Comparison of ENCODE assay signal across 16 cellular contexts in the genomic region with DNA sequence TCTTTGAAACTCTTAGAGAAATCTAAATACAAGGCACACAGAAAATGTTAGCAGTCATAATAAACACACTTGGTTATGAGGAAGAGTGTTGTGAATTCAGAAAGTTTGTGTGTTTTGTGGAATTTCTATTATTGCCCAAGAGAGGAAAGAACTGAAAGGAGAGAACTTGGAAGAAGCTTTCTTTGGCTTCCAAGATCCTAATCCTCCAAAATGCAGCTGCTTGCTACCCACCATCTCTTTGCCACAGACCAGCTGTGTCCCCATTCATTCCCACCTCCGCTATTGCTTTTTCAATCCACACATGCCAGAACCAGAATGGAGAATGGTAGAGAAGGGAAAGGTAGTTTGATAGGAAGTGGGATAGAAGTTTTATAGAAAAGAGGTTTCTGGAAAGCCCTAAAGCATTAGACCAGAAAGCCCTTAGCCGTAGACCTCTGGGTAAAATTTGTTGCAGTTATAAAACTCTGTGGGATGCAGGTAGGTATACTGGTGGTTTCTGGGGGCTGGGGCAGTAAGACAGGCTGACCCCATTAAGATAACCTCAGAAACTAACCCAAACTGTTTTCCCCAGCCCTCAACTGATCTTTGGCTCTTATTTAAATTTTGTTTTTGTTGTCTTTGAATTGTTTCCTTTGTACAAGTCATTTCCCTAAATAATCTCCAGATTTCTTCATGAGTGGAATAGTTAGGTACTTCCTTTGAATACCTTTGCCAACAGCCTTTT.
A peak's percentile ranks its signal among the peaks of the same experiment; 100 is the strongest.
DNase-seq lines count a peak whose midpoint lies in the region; ATAC-seq and TF ChIP-seq lines count a peak whose summit lies in the region.
"Had no signal": no experiment of that assay in that cellular context is flagged by ENCODE, and none has a peak within 500 bp of the region (broad histone marks: within the 10 kb centered on the region; RNA-seq: fewer than 3 reads in every experiment).

No MANE protein-coding gene starts in this region.

- H3K27ac ChIP-seq in SK-N-SH (ENCODE audit: low read depth in 2 of 2, low read length in 1 of 2) (peak overlapping the region; percentile 68; a peak in 3 of 4 replicates), suprapubic skin (peak overlapping the region; percentile 8)

- peaks cover 7 to 37% of the 10 kb centered on the region in 2 experiments for H3K4me1 ChIP-seq in SK-N-SH (ENCODE audit: control insufficient read depth in 1 of 2, insufficient read depth in 2 of 2, low read depth in 1 of 2, low read length in 1 of 2)
- H3K4me1 ChIP-seq in suprapubic skin = peaks cover 44% of the 10 kb centered on the region

- H3K36me3 Mint-ChIP-seq in MCF 10A (ENCODE audit: insufficient read depth, unreplicated experiment) = no peaks in the 10 kb centered on the region
- H3K36me3 Mint-ChIP-seq in mesothelial cell of epicardium = peaks cover under 1% of the 10 kb centered on the region
- H3K36me3 Mint-ChIP-seq in activated T-cell treated with anti-CD3 and anti-CD28 coated beads, Interleukin-2, amount 50 U/mL, for 24 hours (ENCODE audit: low read depth) = peaks cover 15% of the 10 kb centered on the region
- H3K36me3 Mint-ChIP-seq: immature natural killer cell had no signal

- peak overlapping the region; percentile 24; the same call in 1 of the 2 replicates for H3K9ac ChIP-seq in SK-N-SH

- H3K4me1 Mint-ChIP-seq in MCF 10A (ENCODE audit: insufficient read depth, unreplicated experiment) (peaks cover 50% of the 10 kb centered on the region), mesothelial cell of epicardium (peaks cover 61% of the 10 kb centered on the region)
- peaks cover 17% of the 10 kb centered on the region for H3K4me1 Mint-ChIP-seq in activated T-cell treated with anti-CD3 and anti-CD28 coated beads, Interleukin-2, amount 50 U/mL, for 24 hours (ENCODE audit: low read depth)
- H3K4me1 Mint-ChIP-seq: immature natural killer cell had no signal

- TF ChIP-seq CTCF in SK-N-SH (IDR thresholded peaks at IDR 0.05) = no peak
- no peak for TF ChIP-seq CTCF in MCF 10A (IDR thresholded peaks at IDR 0.05; ENCODE audit: unreplicated experiment)
- TF ChIP-seq CTCF in mesothelial cell of epicardium (IDR thresholded peaks at IDR 0.05; ENCODE audit: unreplicated experiment) = no peak
- TF ChIP-seq CTCF in suprapubic skin (IDR thresholded peaks at IDR 0.05) = no peak
- TF ChIP-seq CTCF in foreskin fibroblast (IDR thresholded peaks at IDR 0.05; ENCODE audit: low read depth, low read length) = no peak

- H3K4me3 Mint-ChIP-seq in MCF 10A (ENCODE audit: unreplicated experiment) (no peak overlapping the region), mesothelial cell of epicardium (no peak overlapping the region)
- no peak overlapping the region for H3K4me3 Mint-ChIP-seq in activated T-cell treated with anti-CD3 and anti-CD28 coated beads, Interleukin-2, amount 50 U/mL, for 24 hours
- H3K4me3 Mint-ChIP-seq: immature natural killer cell had no signal

- CTCF ChIA-PET in SK-N-SH (lab: Yijun Ruan, JAX) (interaction anchor here (0.6 to 1.1 kb wide), 2 partner anchors 63 to 163 kb away, joined by 3 to 4 read pairs; no protein-coding TSS in a partner anchor), MCF 10A (lab: Yijun Ruan, JAX) (interaction anchor here (0.5 to 1.9 kb wide), 10 partner anchors 62 to 180 kb away, joined by 3 to 20 read pairs (median 4); no protein-coding TSS in a partner anchor)

- H3K9me3 Mint-ChIP-seq in MCF 10A (ENCODE audit: unreplicated experiment) (no peaks in the 10 kb centered on the region), mesothelial cell of epicardium (no peaks in the 10 kb centered on the region)
- no peaks in the 10 kb centered on the region for H3K9me3 Mint-ChIP-seq in activated T-cell treated with anti-CD3 and anti-CD28 coated beads, Interleukin-2, amount 50 U/mL, for 24 hours
- H3K9me3 Mint-ChIP-seq: immature natural killer cell had no signal

- H2AFZ ChIP-seq in SK-N-SH (ENCODE audit: low read depth) = no peak overlapping the region

- TF ChIP-seq POLR2A in suprapubic skin (IDR thresholded peaks at IDR 0.05) = no peak

- no peaks in the 10 kb centered on the region for H3K79me2 ChIP-seq in SK-N-SH (ENCODE audit: insufficient read depth)

- H4K20me1 ChIP-seq in SK-N-SH (ENCODE audit: insufficient read depth) = no peaks in the 10 kb centered on the region

- DNase-seq in SK-N-SH (no peak), MCF 10A (ENCODE audit: unreplicated experiment) (no peak), mesothelial cell of epicardium (ENCODE audit: low spot score in 2 of 2, unreplicated experiment in 2 of 2) (no peak), suprapubic skin (ENCODE audit: low spot score in 2 of 2) (no peak), putamen (ENCODE audit: low spot score) (no peak), foreskin fibroblast (no peak)
- DNase-seq in activated T-cell treated with anti-CD3 and anti-CD28 coated beads, Interleukin-2, amount 50 U/mL, for 24 hours = no peak
- DNase-seq: 8988T; activated CD4-positive, alpha-beta T cell treated with anti-CD3 and anti-CD28 coated beads, Interleukin-2, amount 50 U/mL, for 4 hours; C1 segment of cervical spinal cord; H7; immature natural killer cell; NCI-H1092; occipital lobe; stimulated activated CD4-positive, alpha-beta T cell treated with anti-CD3 and anti-CD28 coated beads, Interleukin-12 subunit alpha, Interleukin-12 subunit beta, amount 100 ng/mL, for 4 hours had no signal

- no peak for TF ChIP-seq RAD21 in SK-N-SH (IDR thresholded peaks at IDR 0.05; ENCODE audit: low read length)

- H3K9me2 ChIP-seq in SK-N-SH = no peaks in the 10 kb centered on the region

- H3K27me3 ChIP-seq in SK-N-SH (ENCODE audit: insufficient read depth) (no peaks in the 10 kb centered on the region), suprapubic skin (no peaks in the 10 kb centered on the region)

- no peaks in the 10 kb centered on the region for H3K27me3 Mint-ChIP-seq in MCF 10A (ENCODE audit: insufficient read depth, unreplicated experiment)
- H3K27me3 Mint-ChIP-seq in mesothelial cell of epicardium (ENCODE audit: low read depth) = no peaks in the 10 kb centered on the region
- H3K27me3 Mint-ChIP-seq in activated T-cell treated with anti-CD3 and anti-CD28 coated beads, Interleukin-2, amount 50 U/mL, for 24 hours = no peaks in the 10 kb centered on the region

- no TSS peak for BruUV-seq in MCF 10A (replicated peaks; lab: Mats Ljungman, UMichigan)

- no peak overlapping the region for H3K4me3 ChIP-seq in SK-N-SH (ENCODE audit: low read depth in 2 of 2, low read length in 1 of 2)
- no peak overlapping the region for H3K4me3 ChIP-seq in suprapubic skin
- H3K4me3 ChIP-seq in foreskin fibroblast (ENCODE audit: low read depth in 1 of 2, low read length in 2 of 2) = no peak overlapping the region

- TF ChIP-seq EP300 in SK-N-SH (IDR thresholded peaks at IDR 0.05; ENCODE audit: borderline replicate concordance in 1 of 2, low read depth in 1 of 2, low read length in 1 of 2) (no peak), suprapubic skin (IDR thresholded peaks at IDR 0.05) (no peak)

- H3K27ac Mint-ChIP-seq in MCF 10A (ENCODE audit: low read depth, unreplicated experiment) = peak overlapping the region; percentile 32
- peak overlapping the region; percentile 91 for H3K27ac Mint-ChIP-seq in mesothelial cell of epicardium
- H3K27ac Mint-ChIP-seq in activated T-cell treated with anti-CD3 and anti-CD28 coated beads, Interleukin-2, amount 50 U/mL, for 24 hours = no peak overlapping the region
- H3K27ac Mint-ChIP-seq: immature natural killer cell had no signal

- peak overlapping the region; percentile 53; the same call in 1 of the 2 replicates for H3K4me2 ChIP-seq in SK-N-SH

- no peak for ATAC-seq in SK-N-SH treated with all-trans-retinoic acid at 6 μM for 48 hours

- no peaks in the 10 kb centered on the region for H3K9me3 ChIP-seq in SK-N-SH
- no peaks in the 10 kb centered on the region for H3K9me3 ChIP-seq in suprapubic skin

- WGBS in SK-N-SH (ENCODE audit: low lambda C conversion rate) = 98% methylated on average over 2 of the region's 2 CpGs
- 72% methylated on average over 2 of the region's 2 CpGs for WGBS in suprapubic skin

- no peaks in the 10 kb centered on the region for H3K36me3 ChIP-seq in SK-N-SH (replicated peaks in 1 of 2; ENCODE audit: control insufficient read depth in 1 of 2, insufficient read depth in 2 of 2, low read length in 1 of 2)
- no peaks in the 10 kb centered on the region for H3K36me3 ChIP-seq in suprapubic skin

- POLR2A ChIA-PET in SK-N-SH (lab: Yijun Ruan, JAX) = no interaction called here
- POLR2A ChIA-PET in MCF 10A (lab: Yijun Ruan, JAX) = interaction anchor here (0.7 to 2.3 kb wide), 8 partner anchors 19 to 146 kb away, joined by 3 to 14 read pairs (median 4); no protein-coding TSS in a partner anchor

- intact Hi-C loops in MCF 10A (cut with micrococcal nuclease) = no loop called here

- peaks cover 31% of the 10 kb centered on the region for H3F3A ChIP-seq in SK-N-SH (replicated peaks; ENCODE audit: insufficient read depth)

TF ChIP-seq in SK-N-SH, 30 proteins besides CTCF, POLR2A, EP300 and RAD21 (continues in another document):
- TF ChIP-seq GABPA (IDR thresholded peaks at IDR 0.05; ENCODE audit: low read depth) (no peak), MXI1 (IDR thresholded peaks at IDR 0.05; ENCODE audit: low read depth, low read length) (no peak)

TF ChIP-seq in SK-N-SH treated with all-trans-retinoic acid at 6 μM for 48 hours, 23 proteins besides CTCF, POLR2A, EP300 and RAD21 (continues in another document):
- no peak for TF ChIP-seq RARB (CRISPR knock-in tag; IDR thresholded peaks at IDR 0.05)
- TF ChIP-seq, protein P1, sequence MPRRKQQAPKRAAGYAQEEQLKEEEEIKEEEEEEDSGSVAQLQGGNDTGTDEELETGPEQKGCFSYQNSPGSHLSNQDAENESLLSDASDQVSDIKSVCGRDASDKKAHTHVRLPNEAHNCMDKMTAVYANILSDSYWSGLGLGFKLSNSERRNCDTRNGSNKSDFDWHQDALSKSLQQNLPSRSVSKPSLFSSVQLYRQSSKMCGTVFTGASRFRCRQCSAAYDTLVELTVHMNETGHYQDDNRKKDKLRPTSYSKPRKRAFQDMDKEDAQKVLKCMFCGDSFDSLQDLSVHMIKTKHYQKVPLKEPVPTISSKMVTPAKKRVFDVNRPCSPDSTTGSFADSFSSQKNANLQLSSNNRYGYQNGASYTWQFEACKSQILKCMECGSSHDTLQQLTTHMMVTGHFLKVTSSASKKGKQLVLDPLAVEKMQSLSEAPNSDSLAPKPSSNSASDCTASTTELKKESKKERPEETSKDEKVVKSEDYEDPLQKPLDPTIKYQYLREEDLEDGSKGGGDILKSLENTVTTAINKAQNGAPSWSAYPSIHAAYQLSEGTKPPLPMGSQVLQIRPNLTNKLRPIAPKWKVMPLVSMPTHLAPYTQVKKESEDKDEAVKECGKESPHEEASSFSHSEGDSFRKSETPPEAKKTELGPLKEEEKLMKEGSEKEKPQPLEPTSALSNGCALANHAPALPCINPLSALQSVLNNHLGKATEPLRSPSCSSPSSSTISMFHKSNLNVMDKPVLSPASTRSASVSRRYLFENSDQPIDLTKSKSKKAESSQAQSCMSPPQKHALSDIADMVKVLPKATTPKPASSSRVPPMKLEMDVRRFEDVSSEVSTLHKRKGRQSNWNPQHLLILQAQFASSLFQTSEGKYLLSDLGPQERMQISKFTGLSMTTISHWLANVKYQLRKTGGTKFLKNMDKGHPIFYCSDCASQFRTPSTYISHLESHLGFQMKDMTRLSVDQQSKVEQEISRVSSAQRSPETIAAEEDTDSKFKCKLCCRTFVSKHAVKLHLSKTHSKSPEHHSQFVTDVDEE (CRISPR knock-in tag; IDR thresholded peaks at IDR 0.05) = no peak
- no peak for TF ChIP-seq ZC3H10 (CRISPR knock-in tag; IDR thresholded peaks at IDR 0.05)
